9 cellular contexts compared by ENCODE assay signal in the genomic region with DNA sequence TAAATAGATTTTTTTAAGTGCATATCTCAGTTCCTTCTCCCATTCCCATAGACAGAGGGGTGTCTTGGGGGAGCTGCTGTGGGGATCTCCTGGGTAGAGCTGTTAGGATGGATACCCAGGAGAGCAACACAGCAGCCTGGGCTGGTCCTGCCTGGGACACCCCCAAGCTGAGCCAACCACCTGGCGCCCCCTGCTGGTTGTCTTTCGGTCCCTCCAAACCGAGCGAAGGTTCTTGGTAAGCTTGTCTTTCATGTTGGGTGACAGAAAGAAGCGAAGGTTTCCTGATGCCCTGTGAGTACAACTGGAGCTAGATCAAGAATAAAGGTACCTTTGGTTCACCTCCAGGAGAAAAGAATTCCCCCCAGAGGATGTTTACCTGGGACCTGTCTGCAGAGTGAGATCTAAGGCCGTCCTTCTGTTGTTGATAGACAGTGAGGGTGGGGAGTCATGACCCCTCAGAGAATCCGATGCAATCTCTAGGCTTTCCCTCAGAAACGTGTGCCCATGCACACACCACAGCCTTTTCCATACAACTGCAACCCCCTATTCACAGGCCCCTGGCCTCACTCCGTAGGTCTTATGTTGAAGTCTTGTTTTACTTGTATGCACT. TPM values are rescaled to one million over a fixed set of nuclear protein-coding genes. Genes with fewer than 3 reads are reported as not detected.
DNase-seq lines count a peak whose midpoint lies in the region; ATAC-seq, FAIRE-seq and TF ChIP-seq lines count a peak whose summit lies in the region.
"Had no signal": no experiment of that assay in that cellular context is flagged by ENCODE, and none has a peak within 500 bp of the region (broad histone marks: within the 10 kb centered on the region; RNA-seq: fewer than 3 reads in every experiment).

No MANE protein-coding gene starts in this region.

- peaks cover 17% of the 10 kb centered on the region for H3K36me3 Mint-ChIP-seq in activated naive CD8-positive, alpha-beta T cell treated with anti-CD3 and anti-CD28 coated beads, Interleukin-2, amount 10 ng/mL, durations not matched to agents 7 days and 5 days

- H3K27ac ChIP-seq in C4-2B (no peak overlapping the region), KMS-11 (no peak overlapping the region), right cardiac atrium (ENCODE audit: low read length) (no peak overlapping the region), small intestine (ENCODE audit: low read depth in 1 of 2, low read length in 1 of 2) (no peak overlapping the region)

- peaks cover 15% of the 10 kb centered on the region for H3K4me1 Mint-ChIP-seq in activated naive CD8-positive, alpha-beta T cell treated with anti-CD3 and anti-CD28 coated beads, Interleukin-2, amount 10 ng/mL, durations not matched to agents 7 days and 5 days

- H3K27me3 ChIP-seq in KMS-11 (ENCODE audit: insufficient read depth, low read depth): no peaks in the 10 kb centered on the region
- no peaks in the 10 kb centered on the region for H3K27me3 ChIP-seq in right cardiac atrium (ENCODE audit: control insufficient read depth, insufficient read depth)
- no peaks in the 10 kb centered on the region for H3K27me3 ChIP-seq in small intestine (ENCODE audit: control insufficient read depth in 2 of 2, insufficient read depth in 2 of 2, low read length in 2 of 2)

- DNase-seq in GM19239 (ENCODE audit: insufficient read length, low spot score) (peak; percentile 46), T follicular helper cell (ENCODE audit: low read depth) (peak; percentile 71), right cardiac atrium (peak; percentile 80 to 90 (median 88)), small intestine (peak; percentile 84)
- DNase-seq in activated naive CD8-positive, alpha-beta T cell treated with anti-CD3 and anti-CD28 coated beads, Interleukin-2, amount 10 ng/mL, durations not matched to agents 7 days and 5 days: peak; percentile 87

- POLR2A ChIA-PET in activated naive CD8-positive, alpha-beta T cell treated with anti-CD3 and anti-CD28 coated beads, Interleukin-2, amount 10 ng/mL, durations not matched to agents 7 days and 5 days (lab: Charles Lee): interaction anchor here (1.2 to 1.4 kb wide), 2 partner anchors 12 to 115 kb away, joined by 3 read pairs; no protein-coding TSS in a partner anchor

- H3K4me1 ChIP-seq in KMS-11 (ENCODE audit: low read depth, poor library complexity, severe bottlenecking) (peaks cover 3% of the 10 kb centered on the region), right cardiac atrium (ENCODE audit: control insufficient read depth, insufficient read depth, low read length) (no peaks in the 10 kb centered on the region), small intestine (ENCODE audit: control insufficient read depth in 2 of 2, insufficient read depth in 1 of 2, low read depth in 1 of 2, low read length in 1 of 2) (no peaks in the 10 kb centered on the region)

- WGBS in right cardiac atrium: 66% methylated on average over 9 of the region's 9 CpGs
- 48 to 57% (median 54%) methylated on average over 9 of the region's 9 CpGs for WGBS in small intestine, 3 donors

- no peak overlapping the region for H3K27ac Mint-ChIP-seq in activated naive CD8-positive, alpha-beta T cell treated with anti-CD3 and anti-CD28 coated beads, Interleukin-2, amount 10 ng/mL, durations not matched to agents 7 days and 5 days

- no peak overlapping the region for H3K4me2 ChIP-seq in KMS-11

- H3K36me3 ChIP-seq in KMS-11 (ENCODE audit: insufficient read depth) (no peaks in the 10 kb centered on the region), small intestine (ENCODE audit: control insufficient read depth in 2 of 2, insufficient read depth in 2 of 2, low read length in 2 of 2) (peaks cover 7 to 19% of the 10 kb centered on the region in 2 donors)

- intact Hi-C loops in right cardiac atrium (cut with DNase I): loop anchor here (5.0 to 10.0 kb wide), 3 partner anchors 109 to 119 kb away; no protein-coding TSS in a partner anchor

- H4K20me1 ChIP-seq in KMS-11 (ENCODE audit: insufficient read depth): 0 out of 2 replicates have a peak, but pooled peaks cover 4% of the 10 kb centered on the region

- no peaks in the 10 kb centered on the region for H3K79me2 ChIP-seq in KMS-11 (ENCODE audit: insufficient read depth, low read depth)

- ATAC-seq in activated naive CD8-positive, alpha-beta T cell treated with anti-CD3 and anti-CD28 coated beads, Interleukin-2, amount 10 ng/mL, durations not matched to agents 7 days and 5 days (ENCODE audit: low read depth): peak; percentile 88
- ATAC-seq in right cardiac atrium: peak; percentile 75 to 76
- no peak for ATAC-seq in HG03025 (IDR thresholded peaks at IDR 0.05; ENCODE audit: low FRiP score, unreplicated experiment)

- no peak overlapping the region for H2AFZ ChIP-seq in KMS-11 (ENCODE audit: low read depth)

- H3K27me3 Mint-ChIP-seq in activated naive CD8-positive, alpha-beta T cell treated with anti-CD3 and anti-CD28 coated beads, Interleukin-2, amount 10 ng/mL, durations not matched to agents 7 days and 5 days: no peaks in the 10 kb centered on the region
- H3K27me3 Mint-ChIP-seq: IgD-negative memory B cell had no signal

- no peak overlapping the region for H3K4me3 Mint-ChIP-seq in activated naive CD8-positive, alpha-beta T cell treated with anti-CD3 and anti-CD28 coated beads, Interleukin-2, amount 10 ng/mL, durations not matched to agents 7 days and 5 days
- H3K4me3 Mint-ChIP-seq: IgD-negative memory B cell had no signal

- H3K4me3 ChIP-seq in KMS-11 (IDR thresholded peaks at IDR 0.05; ENCODE audit: insufficient read depth, low read depth, low read length) (no peak overlapping the region), right cardiac atrium (ENCODE audit: low read length) (no peak overlapping the region), small intestine (ENCODE audit: low read depth in 1 of 2, low read length in 2 of 2) (no peak overlapping the region)

- TF ChIP-seq CTCF in C4-2B (conservative IDR thresholded peaks at IDR 0.05): peak; percentile 85
- TF ChIP-seq CTCF in KMS-11 (conservative IDR thresholded peaks at IDR 0.05; ENCODE audit: low read depth, low read length): peak; percentile 90

- H3K9me3 Mint-ChIP-seq in activated naive CD8-positive, alpha-beta T cell treated with anti-CD3 and anti-CD28 coated beads, Interleukin-2, amount 10 ng/mL, durations not matched to agents 7 days and 5 days: no peaks in the 10 kb centered on the region
- H3K9me3 Mint-ChIP-seq: IgD-negative memory B cell had no signal

- no peak overlapping the region for H3K9ac ChIP-seq in KMS-11

- H3K9me3 ChIP-seq in right cardiac atrium (ENCODE audit: control insufficient read depth, low read length): no peaks in the 10 kb centered on the region
- no peaks in the 10 kb centered on the region for H3K9me3 ChIP-seq in small intestine (ENCODE audit: control insufficient read depth, low read depth)

- FAIRE-seq in GM19239 (lab: Jason Lieb, UNC) (peak; percentile 94), small intestine (lab: Jason Lieb, UNC) (no peak)

RNA-seq across cellular contexts. Expression of gene SNX9, which starts 50.8 kb away (rescaled TPM):
- total RNA-seq in activated naive CD8-positive, alpha-beta T cell treated with anti-CD3 and anti-CD28 coated beads, Interleukin-2, amount 10 ng/mL, durations not matched to agents 7 days and 5 days: 10 to 100 TPM; 14.8 to 15.2 TPM
- total RNA-seq in right cardiac atrium: 10 to 100 TPM; 33.0 to 41.9 (median 38.7) TPM
- polyA plus RNA-seq in right cardiac atrium: 24.1 TPM
- 10 to 100 TPM; 36.4 to 57.8 (median 57.5) TPM for polyA plus RNA-seq in small intestine
